Comparison of ENCODE assay signal across 15 cellular contexts in genomic region chr2:156797832-156798231, GRCh38.
"Had no signal": no experiment of that assay in that cellular context is flagged by ENCODE, and none has a peak within 500 bp of the region (broad histone marks: within the 10 kb centered on the region; RNA-seq: fewer than 3 reads in every experiment).

No MANE protein-coding gene starts in this region.

- DNase-seq: activated CD4-positive, CD25-positive, alpha-beta regulatory T cell treated with anti-CD3 and anti-CD28 coated beads, Interleukin-2, amount 50 U/mL, for 72 hours; activated naive CD4-positive, alpha-beta T cell; activated naive CD8-positive, alpha-beta T cell treated with anti-CD3 and anti-CD28 coated beads, Interleukin-2, amount 10 ng/mL, durations not matched to agents 7 days and 5 days; activated T-cell treated with anti-CD3 and anti-CD28 coated beads for 4 hours; anterior cingulate cortex; brain microvascular endothelial cell; effector CD4-positive, alpha-beta T cell; esophagus squamous epithelium; glutamatergic neuron; hypothalamus; mesenchymal stem cell; naive thymus-derived CD8-positive, alpha-beta T cell; pancreas; sigmoid colon; spleen had no signal

- ATAC-seq: naive thymus-derived CD8-positive, alpha-beta T cell; pancreas had no signal
